ENCODE assay signal across 22 cellular contexts in the genomic region with DNA sequence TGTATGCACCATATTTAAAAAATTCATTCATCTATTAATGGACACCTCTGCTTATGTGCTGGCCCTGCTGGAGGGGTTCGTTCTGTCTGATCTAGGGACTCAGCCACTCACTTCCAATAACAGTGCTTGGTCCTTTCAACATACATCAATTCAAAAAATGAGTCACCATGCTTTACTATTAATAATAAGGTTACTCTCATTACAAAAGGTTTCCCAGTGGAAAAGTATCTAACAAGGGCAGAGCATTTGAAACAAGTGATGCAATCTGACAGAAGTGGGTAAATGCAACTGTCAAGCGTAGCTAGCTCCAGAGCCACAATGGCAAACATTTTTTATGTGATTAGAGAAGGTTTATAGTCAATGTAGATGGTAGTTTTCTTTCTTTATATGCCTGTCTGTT.
"Had no signal": no experiment of that assay in that cellular context is flagged by ENCODE, and none has a peak within 500 bp of the region (broad histone marks: within the 10 kb centered on the region; RNA-seq: fewer than 3 reads in every experiment).

No MANE protein-coding gene starts in this region.

- H3K4me3 ChIP-seq: ascending aorta, esophagus squamous epithelium, gastrocnemius medialis, heart left ventricle, mucosa of descending colon, ovary, psoas muscle, thoracic aorta, upper lobe of right lung had no signal

- H3K9me3 ChIP-seq: ascending aorta, esophagus squamous epithelium, gastrocnemius medialis, heart left ventricle, mucosa of descending colon, ovary, psoas muscle, thoracic aorta, upper lobe of right lung had no signal

- H3K4me1 Mint-ChIP-seq: activated CD4-positive, alpha-beta T cell treated with anti-CD3 and anti-CD28 coated beads, Interleukin-2, amount 10 ng/mL, durations not matched to agents 24 days and 14 days; activated naive CD8-positive, alpha-beta T cell treated with anti-CD3 and anti-CD28 coated beads, Interleukin-2, amount 50 U/mL, for 24 hours; memory B cell; naive B cell; stimulated activated naive B cell treated with anti-CD40 and anti-IgM and Interleukin-4, amounts not matched to agents 10 μg/mL and 1 μg/mL and 100 μg/mL, for 72 hours had no signal

- H3K9me3 Mint-ChIP-seq: activated CD4-positive, alpha-beta T cell treated with anti-CD3 and anti-CD28 coated beads, Interleukin-2, amount 10 ng/mL, durations not matched to agents 24 days and 14 days; activated CD8-positive, alpha-beta T cell treated with anti-CD3 and anti-CD28 coated beads for 36 hours; activated naive CD4-positive, alpha-beta T cell treated with anti-CD3 and anti-CD28 coated beads for 36 hours; activated naive CD8-positive, alpha-beta T cell treated with anti-CD3 and anti-CD28 coated beads, Interleukin-2, amount 50 U/mL, for 24 hours; dendritic cell treated with granulocyte-macrophage colony-stimulating factor and Interleukin-4, amounts not matched to agents 40 ng/mL and 50 ng/mL, for 4 days; memory B cell; T-helper 1 cell treated with Interleukin-12 subunit alpha and Interleukin-12 subunit beta and Interleukin-4 antibody, amounts not matched to agents 30 μg/mL and 1 μg/mL, for 36 hours had no signal

- H3K27ac Mint-ChIP-seq: activated CD4-positive, alpha-beta T cell treated with anti-CD3 and anti-CD28 coated beads, Interleukin-2, amount 10 ng/mL, durations not matched to agents 24 days and 14 days; activated CD8-positive, alpha-beta T cell treated with anti-CD3 and anti-CD28 coated beads for 36 hours; activated naive CD4-positive, alpha-beta T cell treated with anti-CD3 and anti-CD28 coated beads for 36 hours; activated naive CD8-positive, alpha-beta T cell treated with anti-CD3 and anti-CD28 coated beads, Interleukin-2, amount 50 U/mL, for 24 hours; dendritic cell treated with granulocyte-macrophage colony-stimulating factor and Interleukin-4, amounts not matched to agents 40 ng/mL and 50 ng/mL, for 4 days; memory B cell; naive B cell; stimulated activated naive B cell treated with anti-CD40 and anti-IgM and Interleukin-4, amounts not matched to agents 10 μg/mL and 1 μg/mL and 100 μg/mL, for 72 hours; T-helper 1 cell treated with Interleukin-12 subunit alpha and Interleukin-12 subunit beta and Interleukin-4 antibody, amounts not matched to agents 30 μg/mL and 1 μg/mL, for 36 hours had no signal

- H3K27ac ChIP-seq: ascending aorta, esophagus squamous epithelium, gastrocnemius medialis, heart left ventricle, ovary, psoas muscle, thoracic aorta, upper lobe of right lung had no signal

- H3K27me3 Mint-ChIP-seq: activated CD4-positive, alpha-beta T cell treated with anti-CD3 and anti-CD28 coated beads, Interleukin-2, amount 10 ng/mL, durations not matched to agents 24 days and 14 days; activated CD8-positive, alpha-beta T cell treated with anti-CD3 and anti-CD28 coated beads for 36 hours; activated naive CD8-positive, alpha-beta T cell treated with anti-CD3 and anti-CD28 coated beads, Interleukin-2, amount 50 U/mL, for 24 hours; dendritic cell treated with granulocyte-macrophage colony-stimulating factor and Interleukin-4, amounts not matched to agents 40 ng/mL and 50 ng/mL, for 4 days; stimulated activated naive B cell treated with anti-CD40 and anti-IgM and Interleukin-4, amounts not matched to agents 10 μg/mL and 1 μg/mL and 100 μg/mL, for 72 hours had no signal

- H3K4me1 ChIP-seq: ascending aorta, esophagus squamous epithelium, gastrocnemius medialis, psoas muscle, upper lobe of right lung had no signal

- DNase-seq: activated CD4-positive, alpha-beta T cell treated with anti-CD3 and anti-CD28 coated beads, Interleukin-2, amount 10 ng/mL, durations not matched to agents 24 days and 14 days; activated CD8-positive, alpha-beta T cell treated with anti-CD3 and anti-CD28 coated beads for 36 hours; activated naive CD4-positive, alpha-beta T cell treated with anti-CD3 and anti-CD28 coated beads for 36 hours; activated naive CD8-positive, alpha-beta T cell treated with anti-CD3 and anti-CD28 coated beads, Interleukin-2, amount 50 U/mL, for 24 hours; activated T-cell treated with anti-CD3 and anti-CD28 coated beads, Interleukin-2, amount 50 U/mL, for 1 hour; effector memory CD4-positive, alpha-beta T cell; esophagus squamous epithelium; gastrocnemius medialis; heart left ventricle; left ventricle myocardium superior; mucosa of descending colon; naive B cell; ovary; psoas muscle; stimulated activated CD4-positive, alpha-beta T cell treated with anti-CD3 and anti-CD28 coated beads, Interleukin-4, amount 100 ng/mL, for 4 hours; stimulated activated naive B cell treated with anti-CD40 and anti-IgM and Interleukin-4, amounts not matched to agents 10 μg/mL and 1 μg/mL and 100 μg/mL, for 72 hours; upper lobe of right lung had no signal

- H3K27me3 ChIP-seq: ascending aorta, esophagus squamous epithelium, gastrocnemius medialis, heart left ventricle, ovary, upper lobe of right lung had no signal

- H3K36me3 ChIP-seq: ascending aorta, esophagus squamous epithelium, gastrocnemius medialis, heart left ventricle, ovary, thoracic aorta, upper lobe of right lung had no signal

- H3K36me3 Mint-ChIP-seq: memory B cell; naive B cell; stimulated activated naive B cell treated with anti-CD40 and anti-IgM and Interleukin-4, amounts not matched to agents 10 μg/mL and 1 μg/mL and 100 μg/mL, for 72 hours had no signal

- H3K4me3 Mint-ChIP-seq: activated CD4-positive, alpha-beta T cell treated with anti-CD3 and anti-CD28 coated beads, Interleukin-2, amount 10 ng/mL, durations not matched to agents 24 days and 14 days; activated CD8-positive, alpha-beta T cell treated with anti-CD3 and anti-CD28 coated beads for 36 hours; activated naive CD4-positive, alpha-beta T cell treated with anti-CD3 and anti-CD28 coated beads for 36 hours; activated naive CD8-positive, alpha-beta T cell treated with anti-CD3 and anti-CD28 coated beads, Interleukin-2, amount 50 U/mL, for 24 hours; dendritic cell treated with granulocyte-macrophage colony-stimulating factor and Interleukin-4, amounts not matched to agents 40 ng/mL and 50 ng/mL, for 4 days; memory B cell; naive B cell; stimulated activated naive B cell treated with anti-CD40 and anti-IgM and Interleukin-4, amounts not matched to agents 10 μg/mL and 1 μg/mL and 100 μg/mL, for 72 hours; T-helper 1 cell treated with Interleukin-12 subunit alpha and Interleukin-12 subunit beta and Interleukin-4 antibody, amounts not matched to agents 30 μg/mL and 1 μg/mL, for 36 hours had no signal
